Comparison of ENCODE assay signal across 15 cellular contexts in genomic region chr12:45789025-45789424, GRCh38. TPM values are rescaled to one million over a fixed set of nuclear protein-coding genes. Genes with fewer than 3 reads are reported as not detected.
DNase-seq lines count a peak whose midpoint lies in the region; ATAC-seq and TF ChIP-seq lines count a peak whose summit lies in the region.
"Had no signal": no experiment of that assay in that cellular context is flagged by ENCODE, and none has a peak within 500 bp of the region (broad histone marks: within the 10 kb centered on the region; RNA-seq: fewer than 3 reads in every experiment).

No MANE protein-coding gene starts in this region.

- H3K4me3 ChIP-seq in foreskin fibroblast (ENCODE audit: low read depth in 1 of 2, low read length in 2 of 2): no peak overlapping the region
- no peak overlapping the region for H3K4me3 ChIP-seq in lower lobe of right lung
- no peak overlapping the region for H3K4me3 ChIP-seq in CD4-positive, alpha-beta memory T cell (ENCODE audit: low read length in 2 of 2)
- H3K4me3 ChIP-seq: ovary had no signal

- no peaks in the 10 kb centered on the region for H3K9me3 ChIP-seq in lower lobe of right lung
- H3K9me3 ChIP-seq in CD4-positive, alpha-beta memory T cell (ENCODE audit: control insufficient read depth in 1 of 2, low read length in 2 of 2): no peaks in the 10 kb centered on the region
- H3K9me3 ChIP-seq: ovary had no signal

- peak; percentile 62 for DNase-seq in AG20443 (ENCODE audit: low spot score)
- peak; percentile 52 for DNase-seq in NOMO-1 treated with DMSO at 0.1 percent for 48 hours (lab: John Stamatoyannopoulos, UW; ENCODE audit: unreplicated experiment)
- DNase-seq in foreskin fibroblast: peak; percentile 45 to 72
- DNase-seq in UCSD-AML1 (lab: John Stamatoyannopoulos, UW; ENCODE audit: unreplicated experiment): no peak
- DNase-seq in lower lobe of right lung: no peak
- no peak for DNase-seq in CD4-positive, alpha-beta memory T cell
- DNase-seq: CD8-positive, alpha-beta memory T cell; NCI-H2081; ovary; stimulated activated CD4-positive, alpha-beta T cell treated with anti-CD3 and anti-CD28 coated beads, Interleukin-4, amount 100 ng/mL, for 24 hours had no signal

- no peak overlapping the region for H3K27ac Mint-ChIP-seq in CD4-positive, alpha-beta memory T cell
- H3K27ac Mint-ChIP-seq: activated T-helper 2 cell treated with anti-CD3 and anti-CD28 coated beads, Interferon-gamma antibody, Interleukin-2, Interleukin-4, amounts not matched to agents 10 μg/mL and 5 μg/mL and 100 μg/mL, durations not matched to agents 14 hours and 24 hours and 36 hours had no signal

- H3K4me3 Mint-ChIP-seq in CD4-positive, alpha-beta memory T cell: no peak overlapping the region
- H3K4me3 Mint-ChIP-seq: CD8-positive, alpha-beta memory T cell had no signal

- POLR2A ChIA-PET in CD4-positive, alpha-beta memory T cell (lab: Charles Lee; ENCODE audit: partially characterized antibody): interaction anchor here (0.8 kb wide), 1 partner anchor 9 kb away, joined by 3 read pairs; no protein-coding TSS in a partner anchor

- no peak overlapping the region for H3K27ac ChIP-seq in lower lobe of right lung
- no peak overlapping the region for H3K27ac ChIP-seq in CD4-positive, alpha-beta memory T cell (ENCODE audit: low read depth, low read length)
- H3K27ac ChIP-seq: ovary, RWPE1 had no signal

- H3K36me3 ChIP-seq in lower lobe of right lung: no peaks in the 10 kb centered on the region
- H3K36me3 ChIP-seq in CD4-positive, alpha-beta memory T cell (ENCODE audit: insufficient read depth, low read length): no peaks in the 10 kb centered on the region
- H3K36me3 ChIP-seq: ovary had no signal

- H3K36me3 Mint-ChIP-seq in CD4-positive, alpha-beta memory T cell: peaks cover under 1 to 3% of the 10 kb centered on the region in 2 donors

- no peaks in the 10 kb centered on the region for H3K27me3 Mint-ChIP-seq in CD4-positive, alpha-beta memory T cell
- H3K27me3 Mint-ChIP-seq: CD8-positive, alpha-beta memory T cell had no signal

- H3K4me1 ChIP-seq in lower lobe of right lung: peaks cover 4% of the 10 kb centered on the region
- peaks cover 15% of the 10 kb centered on the region for H3K4me1 ChIP-seq in CD4-positive, alpha-beta memory T cell (ENCODE audit: insufficient read depth, low read length)

- CTCF ChIA-PET in CD4-positive, alpha-beta memory T cell (lab: Charles Lee; ENCODE audit: partially characterized antibody): no interaction called here

- peak; percentile 58 for ATAC-seq in GM21529 (IDR thresholded peaks at IDR 0.05; ENCODE audit: unreplicated experiment)
- no peak for ATAC-seq in GM18909 (IDR thresholded peaks at IDR 0.05; ENCODE audit: poor library complexity, unreplicated experiment)
- no peak for ATAC-seq in lower lobe of right lung
- ATAC-seq: left lobe of liver had no signal

- TF ChIP-seq CTCF in foreskin fibroblast (IDR thresholded peaks at IDR 0.05; ENCODE audit: low read depth, low read length) (no peak), lower lobe of right lung (IDR thresholded peaks at IDR 0.05) (no peak)

- intact Hi-C loops in lower lobe of right lung (cut with DNase I): no loop called here
- intact Hi-C loops in CD4-positive, alpha-beta memory T cell (cut with micrococcal nuclease): no loop called here

- no peaks in the 10 kb centered on the region for H3K27me3 ChIP-seq in lower lobe of right lung (ENCODE audit: low read depth)
- no peaks in the 10 kb centered on the region for H3K27me3 ChIP-seq in CD4-positive, alpha-beta memory T cell (ENCODE audit: insufficient read depth, low read length)
- H3K27me3 ChIP-seq: ovary had no signal

- peaks cover 18 to 30% (median 28%) of the 10 kb centered on the region in 4 donors for H3K4me1 Mint-ChIP-seq in CD4-positive, alpha-beta memory T cell

- H3K9me3 Mint-ChIP-seq in CD4-positive, alpha-beta memory T cell: no peaks in the 10 kb centered on the region
- H3K9me3 Mint-ChIP-seq: activated T-helper 2 cell treated with anti-CD3 and anti-CD28 coated beads, Interferon-gamma antibody, Interleukin-2, Interleukin-4, amounts not matched to agents 10 μg/mL and 5 μg/mL and 100 μg/mL, durations not matched to agents 14 hours and 24 hours and 36 hours; CD8-positive, alpha-beta memory T cell had no signal

RNA-seq across cellular contexts. Expression of gene ARID2, which starts 59.5 kb away (rescaled TPM):
- total RNA-seq in lower lobe of right lung: 26.3 TPM
- 10 to 100 TPM; 51.1 to 51.8 TPM for total RNA-seq in CD4-positive, alpha-beta memory T cell
- 10 to 100 TPM in 1 of 2 donors, 1 to 10 TPM in 1; 6.3 to 12.7 TPM for polyA plus RNA-seq in CD4-positive, alpha-beta memory T cell

Comparison
In these comparisons a context has a peak if more than half of its experiments do, and no peak if none do; other contexts are left out.
1. DNase-seq: peak in AG20443 (single experiment), NOMO-1 treated with DMSO at 0.1 percent for 48 hours (single experiment) and foreskin fibroblast (2 of 2); none in UCSD-AML1 (single experiment), lower lobe of right lung (single experiment) and CD4-positive, alpha-beta memory T cell (0 of 5).